ENCODE assay signal across 8 cellular contexts in the genomic region with DNA sequence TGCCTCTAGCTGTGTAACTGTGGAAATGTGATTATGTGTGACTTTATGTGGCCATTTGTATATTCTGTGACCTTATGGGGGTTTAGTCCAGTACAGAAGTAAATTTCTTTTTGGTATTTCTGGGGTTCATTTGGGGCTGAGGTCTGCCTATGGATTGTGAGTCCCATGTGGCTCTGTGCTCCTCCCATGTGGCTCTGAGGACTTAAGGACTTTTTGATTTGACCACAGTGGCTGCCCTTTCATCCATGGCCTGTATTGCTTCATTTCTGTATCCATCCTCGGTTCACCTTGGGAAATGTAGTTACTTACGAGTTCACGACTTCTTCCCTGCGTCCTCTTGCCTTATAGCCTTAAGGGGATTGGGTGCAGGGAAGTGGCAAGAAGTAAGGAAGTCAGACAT. TPM values are rescaled to one million over a fixed set of nuclear protein-coding genes. Genes with fewer than 3 reads are reported as not detected.
DNase-seq lines count a peak whose midpoint lies in the region; ATAC-seq and TF ChIP-seq lines count a peak whose summit lies in the region.

No MANE protein-coding gene starts in this region.

- intact Hi-C loops in activated CD4-positive, alpha-beta T cell treated with anti-CD3 and anti-CD28 coated beads for 36 hours (cut with DNase I, micrococcal nuclease): loop anchor here (2.0 to 5.0 kb wide), 7 partner anchors 138 to 700 kb away; partner anchors contain the start of genes ZNF383 (in 2 of the 2), ZFP14 (in 1 of the 2), ZFP30 (in 1 of the 2) and ZNF540 (in 1 of the 2)
- intact Hi-C loops in stomach (cut with DNase I; ENCODE audit: low total_unique reads): no loop called here

- no peak for DNase-seq in activated CD4-positive, alpha-beta T cell treated with anti-CD3 and anti-CD28 coated beads for 36 hours
- no peak for DNase-seq in activated CD4-positive, alpha-beta T cell treated with anti-CD3 and anti-CD28 coated beads, Interleukin-2, amount 50 U/mL, for 1 hour
- DNase-seq in WTC11 (ENCODE audit: low spot score) (no peak), stomach (no peak), NCI-H510A treated with DMSO at 0.1 percent for 48 hours (lab: John Stamatoyannopoulos, UW) (no peak), foreskin melanocyte (no peak)
- no peak for DNase-seq in stimulated activated CD4-positive, alpha-beta T cell treated with anti-CD3 and anti-CD28 coated beads, Interleukin-4, amount 100 ng/mL, for 4 hours

- H3K9me3 Mint-ChIP-seq in activated CD4-positive, alpha-beta T cell treated with anti-CD3 and anti-CD28 coated beads for 36 hours (ENCODE audit: low read depth): peaks cover 23% of the 10 kb centered on the region
- peaks cover 38% of the 10 kb centered on the region for H3K9me3 Mint-ChIP-seq in WTC11

- H3K4me1 ChIP-seq in stomach: peaks cover 8 to 24% (median 21%) of the 10 kb centered on the region in 4 donors

- peaks cover 0 to 23% (median 16%) of the 10 kb centered on the region in 4 donors for H3K36me3 ChIP-seq in stomach

- no peaks in the 10 kb centered on the region for H3K27me3 Mint-ChIP-seq in activated CD4-positive, alpha-beta T cell treated with anti-CD3 and anti-CD28 coated beads for 36 hours
- H3K27me3 Mint-ChIP-seq in WTC11 (ENCODE audit: low read depth): peaks cover 7% of the 10 kb centered on the region; the same call in 1 of the 2 replicates

- TF ChIP-seq POLR2A in stomach (IDR thresholded peaks at IDR 0.05): no peak

- peak overlapping the region in 3 of 5 donors; percentile 72 to 87 (median 84) for H3K27ac ChIP-seq in stomach

- CTCF ChIA-PET in activated CD4-positive, alpha-beta T cell treated with anti-CD3 and anti-CD28 coated beads for 36 hours (lab: Charles Lee): no interaction called here
- CTCF ChIA-PET in WTC11 (lab: Charles Lee): no interaction called here

- no peak for TF ChIP-seq EP300 in stomach (IDR thresholded peaks at IDR 0.05)

- no peak for TF ChIP-seq CTCF in WTC11 (IDR thresholded peaks at IDR 0.05)
- TF ChIP-seq CTCF in stomach (IDR thresholded peaks at IDR 0.05): no peak

- ATAC-seq in activated CD4-positive, alpha-beta T cell treated with anti-CD3 and anti-CD28 coated beads for 36 hours: no peak
- no peak for ATAC-seq in WTC11

- H3K4me3 ChIP-seq in iPS-11a (ENCODE audit: low read depth, low read length) (peak overlapping the region; percentile 91), stomach (peak overlapping the region; percentile 69 to 91 (median 79))

- no peaks in the 10 kb centered on the region for H3K27me3 ChIP-seq in stomach

- POLR2A ChIA-PET in activated CD4-positive, alpha-beta T cell treated with anti-CD3 and anti-CD28 coated beads for 36 hours (lab: Charles Lee): interaction anchor here (1.6 kb wide), 1 partner anchor 138 kb away, joined by 8 read pairs; the partner anchor contains the start of gene ZNF383
- POLR2A ChIA-PET in WTC11 (lab: Charles Lee): no interaction called here

- H3K4me3 Mint-ChIP-seq in activated CD4-positive, alpha-beta T cell treated with anti-CD3 and anti-CD28 coated beads for 36 hours: peak overlapping the region; percentile 97
- peak overlapping the region; percentile 92 for H3K4me3 Mint-ChIP-seq in WTC11

- H3K27ac Mint-ChIP-seq in activated CD4-positive, alpha-beta T cell treated with anti-CD3 and anti-CD28 coated beads for 36 hours: peak overlapping the region; percentile 98
- H3K27ac Mint-ChIP-seq in WTC11: no peak overlapping the region

- peaks cover 23% of the 10 kb centered on the region for H3K4me1 Mint-ChIP-seq in activated CD4-positive, alpha-beta T cell treated with anti-CD3 and anti-CD28 coated beads for 36 hours
- H3K4me1 Mint-ChIP-seq in WTC11: peaks cover 17% of the 10 kb centered on the region

- H3K9me3 ChIP-seq in stomach: peaks cover 0 to 37% (median 23%) of the 10 kb centered on the region in 4 donors

- WGBS in stomach, 5 donors: 73 to 88% (median 76%) methylated on average over 4 of the region's 4 CpGs

- peaks cover 49% of the 10 kb centered on the region for H3K36me3 Mint-ChIP-seq in activated CD4-positive, alpha-beta T cell treated with anti-CD3 and anti-CD28 coated beads for 36 hours (ENCODE audit: low read depth)
- H3K36me3 Mint-ChIP-seq in WTC11: peaks cover 29% of the 10 kb centered on the region

TF ChIP-seq in WTC11, 78 proteins besides CTCF, POLR2A, EP300 and RAD21:
- no peak for TF ChIP-seq ATF3 (CRISPR knock-in tag; conservative IDR thresholded peaks at IDR 0.05)
- TF ChIP-seq PRRX2 (CRISPR knock-in tag; IDR thresholded peaks at IDR 0.05): no peak
- TF ChIP-seq, protein P1, sequence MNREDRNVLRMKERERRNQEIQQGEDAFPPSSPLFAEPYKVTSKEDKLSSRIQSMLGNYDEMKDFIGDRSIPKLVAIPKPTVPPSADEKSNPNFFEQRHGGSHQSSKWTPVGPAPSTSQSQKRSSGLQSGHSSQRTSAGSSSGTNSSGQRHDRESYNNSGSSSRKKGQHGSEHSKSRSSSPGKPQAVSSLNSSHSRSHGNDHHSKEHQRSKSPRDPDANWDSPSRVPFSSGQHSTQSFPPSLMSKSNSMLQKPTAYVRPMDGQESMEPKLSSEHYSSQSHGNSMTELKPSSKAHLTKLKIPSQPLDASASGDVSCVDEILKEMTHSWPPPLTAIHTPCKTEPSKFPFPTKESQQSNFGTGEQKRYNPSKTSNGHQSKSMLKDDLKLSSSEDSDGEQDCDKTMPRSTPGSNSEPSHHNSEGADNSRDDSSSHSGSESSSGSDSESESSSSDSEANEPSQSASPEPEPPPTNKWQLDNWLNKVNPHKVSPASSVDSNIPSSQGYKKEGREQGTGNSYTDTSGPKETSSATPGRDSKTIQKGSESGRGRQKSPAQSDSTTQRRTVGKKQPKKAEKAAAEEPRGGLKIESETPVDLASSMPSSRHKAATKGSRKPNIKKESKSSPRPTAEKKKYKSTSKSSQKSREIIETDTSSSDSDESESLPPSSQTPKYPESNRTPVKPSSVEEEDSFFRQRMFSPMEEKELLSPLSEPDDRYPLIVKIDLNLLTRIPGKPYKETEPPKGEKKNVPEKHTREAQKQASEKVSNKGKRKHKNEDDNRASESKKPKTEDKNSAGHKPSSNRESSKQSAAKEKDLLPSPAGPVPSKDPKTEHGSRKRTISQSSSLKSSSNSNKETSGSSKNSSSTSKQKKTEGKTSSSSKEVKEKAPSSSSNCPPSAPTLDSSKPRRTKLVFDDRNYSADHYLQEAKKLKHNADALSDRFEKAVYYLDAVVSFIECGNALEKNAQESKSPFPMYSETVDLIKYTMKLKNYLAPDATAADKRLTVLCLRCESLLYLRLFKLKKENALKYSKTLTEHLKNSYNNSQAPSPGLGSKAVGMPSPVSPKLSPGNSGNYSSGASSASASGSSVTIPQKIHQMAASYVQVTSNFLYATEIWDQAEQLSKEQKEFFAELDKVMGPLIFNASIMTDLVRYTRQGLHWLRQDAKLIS (CRISPR knock-in tag; IDR thresholded peaks at IDR 0.05; ENCODE audit: borderline replicate concordance): no peak
- no peak for TF ChIP-seq FOXP1 (CRISPR knock-in tag; IDR thresholded peaks at IDR 0.05; ENCODE audit: borderline replicate concordance)

RNA-seq across cellular contexts. Expression of gene ZNF420, which starts 1.0 kb away (rescaled TPM):
- total RNA-seq in activated CD4-positive, alpha-beta T cell treated with anti-CD3 and anti-CD28 coated beads for 36 hours: 10 to 100 TPM in 1 of 2 experiments, 1 to 10 TPM in 1; 9.1 to 12.8 TPM
- total RNA-seq in WTC11 (2021) (10.4 to 14.9 TPM (median 12.3 TPM) in 3 replicates), stomach (10 to 100 TPM in 2 of 5 donors, 1 to 10 TPM in 2, not detected in 1; 1.6 to 15.6 (median 8.6) TPM)
- 1 to 10 TPM; 2.1 to 6.6 (median 3.1) TPM for polyA plus RNA-seq in stomach
